Comparison of ENCODE assay signal across 1 cellular context in genomic region chr17:19519418-19520291, GRCh38.
TF ChIP-seq lines count a peak whose summit lies in the region.
"Not testable (repeated sequence)": the region's sequence is repeated elsewhere in the genome, so short reads cannot be mapped to it uniquely, and the experiment has no call there.

No MANE protein-coding gene starts in this region.

TF ChIP-seq in HepG2, 621 proteins besides CTCF, POLR2A, EP300 and RAD21 (continued from another document):
- TF ChIP-seq ZBTB34 (CRISPR knock-in tag; IDR thresholded peaks at IDR 0.05) (peak; percentile 49; the same call in 1 of the 2 replicates), ZNF292 (CRISPR knock-in tag; IDR thresholded peaks at IDR 0.05; ENCODE audit: borderline replicate concordance, low read depth) (peak; percentile 14; the same call in 1 of the 2 replicates), ZNF687 (CRISPR knock-in tag; IDR thresholded peaks at IDR 0.05) (peak; percentile 56), SALL1 (CRISPR knock-in tag; IDR thresholded peaks at IDR 0.05) (peak; percentile 39; the same call in 1 of the 2 replicates), PITX1 (CRISPR knock-in tag; IDR thresholded peaks at IDR 0.05) (peak; percentile 99), HDAC2 (CRISPR knock-in tag; IDR thresholded peaks at IDR 0.05) (peak; percentile 17; the same call in 1 of the 2 replicates), ZNF709 (CRISPR knock-in tag; IDR thresholded peaks at IDR 0.05) (peak; percentile 41; the same call in 1 of the 2 replicates), ELF3 (CRISPR knock-in tag; IDR thresholded peaks at IDR 0.05) (0 out of 2 replicates have a peak, but pooled peaks have one; percentile 11), DPF2 (CRISPR knock-in tag; IDR thresholded peaks at IDR 0.05; ENCODE audit: borderline replicate concordance, low read depth) (peak; percentile 13; the same call in 1 of the 2 replicates), ZNF264 (CRISPR knock-in tag; IDR thresholded peaks at IDR 0.05) (0 out of 2 replicates have a peak, but pooled peaks have one; percentile 20), PATZ1 (CRISPR knock-in tag; IDR thresholded peaks at IDR 0.05) (0 out of 2 replicates have a peak, but pooled peaks have one; percentile 12), ARID5B (CRISPR knock-in tag; IDR thresholded peaks at IDR 0.05) (peak; percentile 59), TBX2 (CRISPR knock-in tag; IDR thresholded peaks at IDR 0.05; ENCODE audit: borderline replicate concordance) (peak; percentile 33; the same call in 1 of the 2 replicates), FOXA1 (CRISPR knock-in tag; IDR thresholded peaks at IDR 0.05) (peak; percentile 86), ZNF761 (CRISPR knock-in tag; conservative IDR thresholded peaks at IDR 0.05) (0 out of 2 replicates have a peak, but pooled peaks have one; percentile 24), MED1 (CRISPR knock-in tag; IDR thresholded peaks at IDR 0.05) (0 out of 2 replicates have a peak, but pooled peaks have one; percentile 30)
- not testable (repeated sequence) for TF ChIP-seq FOXA1 (IDR thresholded peaks at IDR 0.05)
